34 cellular contexts compared by ENCODE assay signal in genomic region chr21:23593582-23593981, GRCh38.
A peak's percentile ranks its signal among the peaks of the same experiment; 100 is the strongest.
DNase-seq lines count a peak whose midpoint lies in the region; ATAC-seq, FAIRE-seq and TF ChIP-seq lines count a peak whose summit lies in the region.
"Had no signal": no experiment of that assay in that cellular context is flagged by ENCODE, and none has a peak within 500 bp of the region (broad histone marks: within the 10 kb centered on the region; RNA-seq: fewer than 3 reads in every experiment).

No MANE protein-coding gene starts in this region.

- H4K8ac ChIP-seq in H1 (ENCODE audit: extremely low read depth, insufficient read depth, low read length): no peak overlapping the region

- H2AFZ ChIP-seq in HepG2 (ENCODE audit: low read length) (no peak overlapping the region), H1 (ENCODE audit: low read length) (peak overlapping the region; percentile 92; the same call in 1 of the 2 replicates)

- H3K4ac ChIP-seq in H1 (replicated peaks; ENCODE audit: insufficient read length, low read depth, low read length): no peak overlapping the region

- in situ Hi-C loops in HepG2 (cut with HindIII; ENCODE audit: extremely low pct_ligation_motif_present, low pct_unique_long_range_greater_than_20kb): no loop called here

- no peak overlapping the region for H3K14ac ChIP-seq in H1 (ENCODE audit: insufficient read length)

- TF ChIP-seq EP300 in HepG2 (IDR thresholded peaks at IDR 0.05; ENCODE audit: low read depth in 2 of 2, low read length in 2 of 2): no peak
- no peak for TF ChIP-seq EP300 in HepG2 (CRISPR knock-in tag; IDR thresholded peaks at IDR 0.05; ENCODE audit: borderline replicate concordance)
- TF ChIP-seq EP300 in H1 (IDR thresholded peaks at IDR 0.05; ENCODE audit: borderline replicate concordance in 1 of 2, low read depth in 2 of 2, low read length in 2 of 2): no peak

- no peak overlapping the region for H2BK20ac ChIP-seq in H1 (ENCODE audit: low read length)

- H3K4me1 ChIP-seq in HepG2 (ENCODE audit: insufficient read depth, low read length) (no peaks in the 10 kb centered on the region), right lobe of liver (no peaks in the 10 kb centered on the region), HEK293 (ENCODE audit: control insufficient read depth, insufficient read depth, low read length) (no peaks in the 10 kb centered on the region), H1 (replicated peaks in 1 of 4; ENCODE audit: control insufficient read depth in 3 of 4, insufficient read depth in 4 of 4, low read length in 3 of 4) (no peaks in the 10 kb centered on the region), upper lobe of right lung (no peaks in the 10 kb centered on the region)
- H3K4me1 ChIP-seq: A549; BE2C; BLaER1; BLaER1 treated with 17β-estradiol and CSF1 and Interleukin-3, amounts not matched to agents 10 nM and 100 nM; Caco-2 had no signal

- H3K4me3 ChIP-seq in HepG2 (replicated peaks in 1 of 3; ENCODE audit: insufficient read depth in 1 of 3, low read depth in 2 of 3, low read length in 3 of 3): no peak overlapping the region
- no peak overlapping the region for H3K4me3 ChIP-seq in right lobe of liver
- no peak overlapping the region for H3K4me3 ChIP-seq in HEK293 (ENCODE audit: low read depth, low read length)
- no peak overlapping the region for H3K4me3 ChIP-seq in H1 (ENCODE audit: extremely low read depth in 1 of 4, insufficient read depth in 2 of 4, low read depth in 3 of 4, low read length in 4 of 4)
- H3K4me3 ChIP-seq in upper lobe of right lung: no peak overlapping the region
- H3K4me3 ChIP-seq: A549; BLaER1; BLaER1 treated with 17β-estradiol and CSF1 and Interleukin-3, amounts not matched to agents 10 nM and 100 nM had no signal

- TF ChIP-seq CTCF in HepG2 (CRISPR knock-in tag; IDR thresholded peaks at IDR 0.05) (no peak), right lobe of liver (IDR thresholded peaks at IDR 0.05) (no peak), D721Med (IDR thresholded peaks at IDR 0.05; ENCODE audit: insufficient read depth, missing control alignments) (no peak), HEK293 (tag by site-specific recombination; IDR thresholded peaks at IDR 0.05) (no peak), H1 (IDR thresholded peaks at IDR 0.05; ENCODE audit: control extremely low read depth in 1 of 3, insufficient read depth in 1 of 3, low read depth in 1 of 3, low read length in 3 of 3) (no peak), upper lobe of right lung (IDR thresholded peaks at IDR 0.05) (no peak)

- no TSS peak for BruUV-seq in HepG2 (replicated peaks; lab: Mats Ljungman, UMichigan)

- no peak for TF ChIP-seq RAD21 in HepG2 (CRISPR knock-in tag; IDR thresholded peaks at IDR 0.05)
- TF ChIP-seq RAD21 in H1 (IDR thresholded peaks at IDR 0.05 in 1 of 2, conservative IDR thresholded peaks at IDR 0.05 in 1 of 2; ENCODE audit: low read depth in 2 of 2, low read length in 2 of 2): no peak

- H3K79me2 ChIP-seq in HepG2 (ENCODE audit: insufficient read depth, low read length) (no peaks in the 10 kb centered on the region), H1 (ENCODE audit: control insufficient read depth in 1 of 2, insufficient read depth in 2 of 2, low read length in 2 of 2) (no peaks in the 10 kb centered on the region)

- H3K27ac ChIP-seq in HepG2 (ENCODE audit: extremely low read length, insufficient read depth, low read length): no peak overlapping the region
- H3K27ac ChIP-seq in right lobe of liver: no peak overlapping the region
- no peak overlapping the region for H3K27ac ChIP-seq in HEK293 (ENCODE audit: extremely low read depth, low read depth, low read length)
- no peak overlapping the region for H3K27ac ChIP-seq in H1 (ENCODE audit: low read depth, low read length)
- H3K27ac ChIP-seq in upper lobe of right lung: no peak overlapping the region
- H3K27ac ChIP-seq: 22Rv1; A549; BLaER1; BLaER1 treated with 17β-estradiol and CSF1 and Interleukin-3, amounts not matched to agents 10 nM and 100 nM; C4-2B had no signal

- H2BK12ac ChIP-seq in H1 (ENCODE audit: low read depth, low read length): no peak overlapping the region

- ATAC-seq in HepG2 (no peak), right lobe of liver (no peak), upper lobe of right lung (no peak), HG03196 (IDR thresholded peaks at IDR 0.05; ENCODE audit: unreplicated experiment) (no peak)
- ATAC-seq: A549; CD8-positive, alpha-beta T cell had no signal

- intact Hi-C loops in HepG2 (cut with micrococcal nuclease; ENCODE audit: unreplicated experiment): no loop called here
- intact Hi-C loops in right lobe of liver (cut with DNase I): no loop called here
- intact Hi-C loops in upper lobe of right lung (cut with DNase I): no loop called here

- H2AK5ac ChIP-seq in H1 (ENCODE audit: low read depth, low read length): no peak overlapping the region

- H2BK5ac ChIP-seq in H1 (ENCODE audit: low read depth, low read length): no peak overlapping the region

- no peak overlapping the region for H3K4me2 ChIP-seq in HepG2 (ENCODE audit: low read depth, low read length)
- no peak overlapping the region for H3K4me2 ChIP-seq in H1 (ENCODE audit: insufficient read depth in 1 of 2, low read depth in 2 of 2, low read length in 2 of 2)
- H3K4me2 ChIP-seq: A549; BLaER1; BLaER1 treated with 17β-estradiol and CSF1 and Interleukin-3, amounts not matched to agents 10 nM and 100 nM had no signal

- H3K9ac ChIP-seq in HepG2 (ENCODE audit: insufficient read depth, low read depth, low read length) (no peak overlapping the region), H1 (replicated peaks in 1 of 4; ENCODE audit: extremely low read depth in 1 of 4, low read depth in 3 of 4, low read length in 3 of 4) (no peak overlapping the region)
- H3K9ac ChIP-seq: BLaER1; BLaER1 treated with 17β-estradiol and CSF1 and Interleukin-3, amounts not matched to agents 10 nM and 100 nM had no signal

- no peak overlapping the region for H4K5ac ChIP-seq in H1 (ENCODE audit: insufficient read length, low read depth, low read length)

- H3K18ac ChIP-seq in H1 (ENCODE audit: extremely low read depth, low read length): no peak overlapping the region

- H4K20me1 ChIP-seq in HepG2 (ENCODE audit: insufficient read depth, low read length): no peaks in the 10 kb centered on the region
- no peaks in the 10 kb centered on the region for H4K20me1 ChIP-seq in H1 (replicated peaks in 1 of 2; ENCODE audit: control insufficient read depth in 1 of 2, insufficient read depth in 2 of 2, low read length in 2 of 2)
- H4K20me1 ChIP-seq: BLaER1; BLaER1 treated with 17β-estradiol and CSF1 and Interleukin-3, amounts not matched to agents 10 nM and 100 nM had no signal

- no peak for DNase-seq in HepG2 (ENCODE audit: low spot score)
- DNase-seq in right lobe of liver: no peak
- DNase-seq in D721Med (ENCODE audit: insufficient read length, low spot score): no peak
- DNase-seq in H1 (ENCODE audit: low read depth in 1 of 2, low spot score in 2 of 2): no peak
- DNase-seq in iPS-NIHi7 (ENCODE audit: extremely low spot score): no peak
- no peak for DNase-seq in upper lobe of right lung
- DNase-seq: 8988T; ACHN; AML-193; BE2C; C1 segment of cervical spinal cord; Caco-2; Calu3; CD4-positive, alpha-beta memory T cell; CD4-positive, alpha-beta T cell; CD4-positive, CD25-positive, alpha-beta regulatory T cell; CD8-positive, alpha-beta memory T cell; CD8-positive, alpha-beta T cell; COR-L47; DMS 273 treated with DMSO at 0.1 percent for 48 hours; DMS153; DMS53; DMS79; DMS79 treated with DMSO at 0.1 percent for 48 hours; DND-41; EL had no signal

- CTCF ChIA-PET in HepG2 (lab: Yijun Ruan, JAX; ENCODE audit: low intra/inter-chr PET ratio, low total read pairs): no interaction called here
- CTCF ChIA-PET in HEK293 (lab: Yijun Ruan, JAX): no interaction called here
- CTCF ChIA-PET in H1 (lab: Charles Lee; ENCODE audit: partially characterized antibody): no interaction called here

- no peak for FAIRE-seq in HepG2 (lab: Jason Lieb, UNC)
- FAIRE-seq in D721Med (lab: Jason Lieb, UNC): peak; percentile 32
- no peak for FAIRE-seq in H1 (lab: Jason Lieb, UNC)
- FAIRE-seq: A204.1, A549 had no signal

- WGBS in HepG2 (ENCODE audit: low lambda C conversion rate): 0% methylated on average over 1 of the region's 1 CpG
- WGBS in right lobe of liver (ENCODE audit: insufficient coverage, low coverage, low lambda C conversion rate, missing lambda C conversion rate): 29% methylated on average over 1 of the region's 1 CpG
- 95% methylated on average over 1 of the region's 1 CpG; no CpG with 5 or more reads in 1 of the 2 experiments for WGBS in H1 (ENCODE audit: extremely low coverage in 1 of 2, insufficient coverage in 1 of 2, insufficient read length in 1 of 2, insufficient replicate concordance in 2 of 2, low coverage in 1 of 2, low lambda C conversion rate in 2 of 2, missing lambda C conversion rate in 1 of 2), 2 experiments

- H3K23me2 ChIP-seq in H1 (ENCODE audit: low read depth, low read length): no peaks in the 10 kb centered on the region

- TF ChIP-seq POLR2A in HepG2 (IDR thresholded peaks at IDR 0.05; ENCODE audit: insufficient read depth in 1 of 2, low read depth in 2 of 2, low read length in 2 of 2) (no peak), right lobe of liver (IDR thresholded peaks at IDR 0.05) (no peak), H1 (IDR thresholded peaks at IDR 0.05; ENCODE audit: control extremely low read depth in 1 of 2, low read depth in 2 of 2, low read length in 2 of 2) (no peak)

- no peaks in the 10 kb centered on the region for H3K36me3 ChIP-seq in HepG2 (replicated peaks in 1 of 2; ENCODE audit: control insufficient read depth in 1 of 2, insufficient read depth in 2 of 2, low read length in 2 of 2)
- H3K36me3 ChIP-seq in right lobe of liver: no peaks in the 10 kb centered on the region
- no peaks in the 10 kb centered on the region for H3K36me3 ChIP-seq in HEK293 (ENCODE audit: control insufficient read depth in 2 of 2, insufficient read depth in 1 of 2, low read length in 2 of 2)
- no peaks in the 10 kb centered on the region for H3K36me3 ChIP-seq in H1 (ENCODE audit: control insufficient read depth in 2 of 4, insufficient read depth in 4 of 4, low read length in 3 of 4)
- H3K36me3 ChIP-seq in upper lobe of right lung: no peaks in the 10 kb centered on the region
- H3K36me3 ChIP-seq: BE2C; BLaER1; BLaER1 treated with 17β-estradiol and CSF1 and Interleukin-3, amounts not matched to agents 10 nM and 100 nM had no signal

- no peak overlapping the region for H2BK120ac ChIP-seq in H1 (replicated peaks; ENCODE audit: low read depth, low read length)

- H3K27me3 ChIP-seq in HepG2 (ENCODE audit: control insufficient read depth in 1 of 2, insufficient read depth in 2 of 2, low read length in 2 of 2) (no peaks in the 10 kb centered on the region), right lobe of liver (no peaks in the 10 kb centered on the region), H1 (replicated peaks in 1 of 4; ENCODE audit: control insufficient read depth in 3 of 4, extremely low read depth in 1 of 4, insufficient read depth in 3 of 4, low read length in 3 of 4) (no peaks in the 10 kb centered on the region), upper lobe of right lung (no peaks in the 10 kb centered on the region)
- H3K27me3 ChIP-seq: BE2C; BLaER1; BLaER1 treated with 17β-estradiol and CSF1 and Interleukin-3, amounts not matched to agents 10 nM and 100 nM had no signal

- no peaks in the 10 kb centered on the region for H3K79me1 ChIP-seq in H1 (ENCODE audit: low read depth, low read length)

- POLR2A ChIA-PET in HepG2 (lab: Yijun Ruan, JAX): no interaction called here
- POLR2A ChIA-PET in HEK293 (lab: Yijun Ruan, JAX): no interaction called here
- POLR2A ChIA-PET in H1 (lab: Charles Lee; ENCODE audit: partially characterized antibody): no interaction called here

- no peak overlapping the region for H3K56ac ChIP-seq in H1 (replicated peaks; ENCODE audit: insufficient read length, low read depth, low read length)

- peaks cover 72% of the 10 kb centered on the region for H3K9me3 ChIP-seq in HepG2 (ENCODE audit: low read length)
- no peaks in the 10 kb centered on the region for H3K9me3 ChIP-seq in right lobe of liver
- no peaks in the 10 kb centered on the region for H3K9me3 ChIP-seq in HEK293 (ENCODE audit: control insufficient read depth, insufficient read depth, low read depth, low read length)
- H3K9me3 ChIP-seq in H1 (ENCODE audit: insufficient read depth in 2 of 2, low read depth in 1 of 2, low read length in 1 of 2): no peaks in the 10 kb centered on the region
- no peaks in the 10 kb centered on the region for H3K9me3 ChIP-seq in upper lobe of right lung
- H3K9me3 ChIP-seq: A549; BE2C; BLaER1; BLaER1 treated with 17β-estradiol and CSF1 and Interleukin-3, amounts not matched to agents 10 nM and 100 nM; Caco-2 had no signal

- no peak overlapping the region for H3K23ac ChIP-seq in H1 (ENCODE audit: insufficient read length)

- H2BK15ac ChIP-seq in H1 (ENCODE audit: low read length): no peak overlapping the region

- H4K91ac ChIP-seq in H1 (replicated peaks; ENCODE audit: insufficient read length, low read length): no peak overlapping the region

Comparison
In these comparisons a context has a peak if more than half of its experiments do, and no peak if none do; other contexts are left out.
1. Of the 63 proteins assayed by ChIP-seq in both HepG2 and HEK293: peak only in HepG2: none; only in HEK293: ATF2; in both: none; in neither: 62.